In genomic region chr3:40097507-40098117, GRCh38 we compare ENCODE assay signal across 15 cellular contexts.
"Had no signal": no experiment of that assay in that cellular context is flagged by ENCODE, and none has a peak within 500 bp of the region (broad histone marks: within the 10 kb centered on the region; RNA-seq: fewer than 3 reads in every experiment).

No MANE protein-coding gene starts in this region.

- H3K9me3 ChIP-seq: thyroid gland had no signal

- H3K9me3 Mint-ChIP-seq: activated T-helper 1 cell treated with anti-CD3 and anti-CD28 coated beads, Interleukin-12 subunit alpha, Interleukin-12 subunit beta, Interleukin-2, Interleukin-4 antibody, amounts not matched to agents 30 ng/mL and 10 ng/mL and 1 ng/mL, durations not matched to agents 14 hours and 24 hours and 36 hours; neural progenitor cell had no signal

- DNase-seq: activated CD4-positive, alpha-beta T cell treated with anti-CD3 and anti-CD28 coated beads for 36 hours; activated CD8-positive, alpha-beta T cell treated with anti-CD3 and anti-CD28 coated beads, Interleukin-2, amount 10 ng/mL, durations not matched to agents 7 days and 5 days; activated naive CD4-positive, alpha-beta T cell; central memory CD4-positive, alpha-beta T cell; effector memory CD4-positive, alpha-beta T cell; kidney; stimulated activated CD4-positive, alpha-beta T cell treated with anti-CD3 and anti-CD28 coated beads, Interleukin-4, amount 100 ng/mL, for 4 hours; stimulated activated naive CD8-positive, alpha-beta T cell treated with anti-CD3 and anti-CD28 coated beads, Interleukin-15, amount 100 ng/mL, for 72 hours; T-cell; T1000 had no signal

- ATAC-seq: activated CD4-positive, alpha-beta T cell treated with anti-CD3 and anti-CD28 coated beads for 36 hours; activated CD8-positive, alpha-beta T cell treated with anti-CD3 and anti-CD28 coated beads, Interleukin-2, amount 10 ng/mL, durations not matched to agents 7 days and 5 days; stimulated activated naive CD8-positive, alpha-beta T cell treated with anti-CD3 and anti-CD28 coated beads, Interleukin-15, amount 100 ng/mL, for 72 hours; T-cell had no signal

- H3K27ac Mint-ChIP-seq: activated CD4-positive, alpha-beta T cell treated with anti-CD3 and anti-CD28 coated beads for 36 hours; activated CD8-positive, alpha-beta T cell treated with anti-CD3 and anti-CD28 coated beads, Interleukin-2, amount 10 ng/mL, durations not matched to agents 7 days and 5 days; activated T-helper 1 cell treated with anti-CD3 and anti-CD28 coated beads, Interleukin-12 subunit alpha, Interleukin-12 subunit beta, Interleukin-2, Interleukin-4 antibody, amounts not matched to agents 30 ng/mL and 10 ng/mL and 1 ng/mL, durations not matched to agents 14 hours and 24 hours and 36 hours; neural progenitor cell; stimulated activated naive CD8-positive, alpha-beta T cell treated with anti-CD3 and anti-CD28 coated beads, Interleukin-15, amount 100 ng/mL, for 72 hours; T-cell had no signal

- H2AFZ ChIP-seq: neural progenitor cell had no signal

- FAIRE-seq: kidney had no signal

- H3K36me3 Mint-ChIP-seq: neural progenitor cell, T-cell had no signal

- H3K27me3 ChIP-seq: neural progenitor cell, thyroid gland had no signal

- H3K27me3 Mint-ChIP-seq: stimulated activated naive CD8-positive, alpha-beta T cell treated with anti-CD3 and anti-CD28 coated beads, Interleukin-15, amount 100 ng/mL, for 72 hours had no signal

- H3K4me3 Mint-ChIP-seq: activated CD4-positive, alpha-beta T cell treated with anti-CD3 and anti-CD28 coated beads for 36 hours; activated CD8-positive, alpha-beta T cell treated with anti-CD3 and anti-CD28 coated beads, Interleukin-2, amount 10 ng/mL, durations not matched to agents 7 days and 5 days; activated T-helper 1 cell treated with anti-CD3 and anti-CD28 coated beads, Interleukin-12 subunit alpha, Interleukin-12 subunit beta, Interleukin-2, Interleukin-4 antibody, amounts not matched to agents 30 ng/mL and 10 ng/mL and 1 ng/mL, durations not matched to agents 14 hours and 24 hours and 36 hours; neural progenitor cell; stimulated activated naive CD8-positive, alpha-beta T cell treated with anti-CD3 and anti-CD28 coated beads, Interleukin-15, amount 100 ng/mL, for 72 hours; T-cell had no signal

- H3K4me2 ChIP-seq: neural progenitor cell had no signal

- H3K36me3 ChIP-seq: neural progenitor cell, thyroid gland had no signal

- H3K27ac ChIP-seq: neural progenitor cell had no signal

- H3K4me1 Mint-ChIP-seq: activated CD4-positive, alpha-beta T cell treated with anti-CD3 and anti-CD28 coated beads for 36 hours; neural progenitor cell; stimulated activated naive CD8-positive, alpha-beta T cell treated with anti-CD3 and anti-CD28 coated beads, Interleukin-15, amount 100 ng/mL, for 72 hours; T-cell had no signal

- H3K4me3 ChIP-seq: coronary artery, neural progenitor cell, skin epidermis, thyroid gland had no signal

- H3K4me1 ChIP-seq: neural progenitor cell had no signal
